ENCODE assay signal across 11 cellular contexts in genomic region chr5:10366310-10367297, GRCh38. TPM values are rescaled to one million over a fixed set of nuclear protein-coding genes. Genes with fewer than 3 reads are reported as not detected.
DNase-seq lines count a peak whose midpoint lies in the region; ATAC-seq and TF ChIP-seq lines count a peak whose summit lies in the region.
"Had no signal": no experiment of that assay in that cellular context is flagged by ENCODE, and none has a peak within 500 bp of the region (broad histone marks: within the 10 kb centered on the region; RNA-seq: fewer than 3 reads in every experiment).

No MANE protein-coding gene starts in this region.

- H4K20me1 ChIP-seq in mammary epithelial cell (ENCODE audit: insufficient read depth, low read length) = peaks cover 4% of the 10 kb centered on the region

- in situ Hi-C loops in mammary epithelial cell (cut with MboI; ENCODE audit: low sequenced_read_pairs in 2 of 2) = no loop called here

- 17% methylated on average over 11 of the region's 11 CpGs for WGBS in mammary epithelial cell (ENCODE audit: low coverage, missing lambda C conversion rate)
- WGBS in aorta, 2 donors = 9 to 11% methylated on average over 11 of the region's 11 CpGs

- H3K4me3 ChIP-seq in A673 (ENCODE audit: low read depth, low read length, poor library complexity, severe bottlenecking) (no peak overlapping the region), LNCaP clone FGC (ENCODE audit: low read depth, low read length) (peak overlapping the region; percentile 12; the same call in 1 of the 2 replicates), mammary epithelial cell (replicated peaks in 1 of 3; ENCODE audit: insufficient read depth in 1 of 3, low read depth in 2 of 3, low read length in 3 of 3) (peak overlapping the region in 1 of 3 experiments; percentile 24), lower lobe of right lung (no peak overlapping the region), aorta (ENCODE audit: low read length in 2 of 2) (peak overlapping the region in 1 of 2 donors; percentile 24)

- peak overlapping the region; percentile 35 for H3K9ac ChIP-seq in mammary epithelial cell (ENCODE audit: insufficient read depth, low read length)

- no peaks in the 10 kb centered on the region for H3K27me3 ChIP-seq in A673 (replicated peaks; ENCODE audit: insufficient read depth, low read depth, low read length, poor library complexity)
- no peaks in the 10 kb centered on the region for H3K27me3 ChIP-seq in mammary epithelial cell (ENCODE audit: insufficient read depth, low read length)
- H3K27me3 ChIP-seq in lower lobe of right lung (ENCODE audit: low read depth) = no peaks in the 10 kb centered on the region
- no peaks in the 10 kb centered on the region for H3K27me3 ChIP-seq in aorta (ENCODE audit: control insufficient read depth in 1 of 2, insufficient read depth in 2 of 2, low read length in 1 of 2)

- no peaks in the 10 kb centered on the region for H3K9me3 ChIP-seq in A673 (ENCODE audit: low read depth, low read length, poor library complexity, severe bottlenecking)
- H3K9me3 ChIP-seq in mammary epithelial cell (replicated peaks; ENCODE audit: insufficient read depth, low read length) = no peaks in the 10 kb centered on the region
- H3K9me3 ChIP-seq in lower lobe of right lung = no peaks in the 10 kb centered on the region
- H3K9me3 ChIP-seq in aorta (ENCODE audit: control insufficient read depth, low read length) = no peaks in the 10 kb centered on the region

- H3K36me3 ChIP-seq in A673 (ENCODE audit: insufficient read depth, low read length, poor library complexity, severe bottlenecking) (no peaks in the 10 kb centered on the region), mammary epithelial cell (ENCODE audit: insufficient read depth, low read length) (no peaks in the 10 kb centered on the region), lower lobe of right lung (no peaks in the 10 kb centered on the region), aorta (ENCODE audit: control insufficient read depth in 1 of 2, insufficient read depth in 2 of 2, low read length in 1 of 2) (no peaks in the 10 kb centered on the region)

- CTCF ChIA-PET in A673 (lab: Charles Lee) (no interaction called here), mammary epithelial cell (lab: Charles Lee; ENCODE audit: low non-redundant PET) (no interaction called here)

- peak; percentile 41 to 74 for ATAC-seq in lower lobe of right lung
- ATAC-seq in aorta (ENCODE audit: low FRiP score) = no peak
- no peak for ATAC-seq in HG02885 (IDR thresholded peaks at IDR 0.05; ENCODE audit: poor library complexity, unreplicated experiment)
- ATAC-seq: CD8-positive, alpha-beta T cell had no signal

- intact Hi-C loops in A673 (cut with micrococcal nuclease; ENCODE audit: unreplicated experiment) (no loop called here), mammary epithelial cell (cut with micrococcal nuclease) (no loop called here), lower lobe of right lung (cut with DNase I) (no loop called here), aorta (cut with DNase I) (no loop called here)

- H3K27ac ChIP-seq in A673 (ENCODE audit: low read depth, low read length, poor library complexity, severe bottlenecking) (no peak overlapping the region), mammary epithelial cell (ENCODE audit: insufficient read depth, low read depth, low read length) (peak overlapping the region; percentile 84), lower lobe of right lung (peak overlapping the region; percentile 9), aorta (ENCODE audit: low read depth in 1 of 2, low read length in 2 of 2) (no peak overlapping the region)

- H3K4me2 ChIP-seq in mammary epithelial cell (ENCODE audit: insufficient read depth, low read depth, low read length) = peak overlapping the region; percentile 52

- no peak overlapping the region for H2AFZ ChIP-seq in mammary epithelial cell (ENCODE audit: low read depth, low read length)

- BruUV-seq in A673 (replicated peaks; lab: Mats Ljungman, UMichigan) (no TSS peak), mammary epithelial cell (replicated peaks; lab: Mats Ljungman, UMichigan) (TSS peak; percentile 71)

- dilution Hi-C loops in mammary epithelial cell (cut with HindIII; ENCODE audit: low sequenced_read_pairs) = no loop called here

- POLR2A ChIA-PET in A673 (lab: Charles Lee; ENCODE audit: low non-redundant PET) = no interaction called here

- H3K79me2 ChIP-seq in mammary epithelial cell (ENCODE audit: insufficient read depth, low read length) = peaks cover 99% of the 10 kb centered on the region

- peaks cover 14% of the 10 kb centered on the region for H3K4me1 ChIP-seq in A673 (ENCODE audit: insufficient read depth, low read length, poor library complexity, severe bottlenecking)
- H3K4me1 ChIP-seq in mammary epithelial cell (ENCODE audit: insufficient read depth, low read length) = peaks cover 19% of the 10 kb centered on the region
- H3K4me1 ChIP-seq in lower lobe of right lung = peaks cover 39% of the 10 kb centered on the region
- H3K4me1 ChIP-seq in aorta (ENCODE audit: control insufficient read depth in 1 of 2, insufficient read depth in 2 of 2, low read length in 2 of 2) = peaks cover 10% of the 10 kb centered on the region in 2 donors

- DNase-seq in A673 (ENCODE audit: low spot score) = peak; percentile 52
- peak; percentile 75 for DNase-seq in LNCaP clone FGC (ENCODE audit: low read depth)
- DNase-seq in mammary epithelial cell = peak; percentile 72
- no peak for DNase-seq in lower lobe of right lung
- DNase-seq in aorta = no peak
- DNase-seq in NCI-H748 treated with DMSO at 0.1 percent for 48 hours (lab: John Stamatoyannopoulos, UW) = no peak
- no peak for DNase-seq in DMS53 (lab: John Stamatoyannopoulos, UW)
- DNase-seq: CD8-positive, alpha-beta T cell; KBM-7; mesendoderm had no signal

- TF ChIP-seq CTCF in A673 (conservative IDR thresholded peaks at IDR 0.05; ENCODE audit: low read depth, low read length) (no peak), LNCaP clone FGC (IDR thresholded peaks at IDR 0.05; ENCODE audit: control insufficient read depth, extremely low read depth, insufficient read depth) (no peak), mammary epithelial cell (conservative IDR thresholded peaks at IDR 0.05 in 1 of 2, IDR thresholded peaks at IDR 0.05 in 1 of 2; ENCODE audit: extremely low read depth in 1 of 2, insufficient read depth in 1 of 2, low read depth in 1 of 2, low read length in 2 of 2) (no peak), lower lobe of right lung (IDR thresholded peaks at IDR 0.05) (no peak)

RNA-seq across cellular contexts. Expression of gene MARCHF6, which starts 13.1 kb away (rescaled TPM):
- total RNA-seq in A673 (2021) = 129 and 144 TPM in 2 replicates
- 100 to 1,000 TPM in 1 of 2 donors, 10 to 100 TPM in 1; 91.0 to 110 TPM for total RNA-seq in mammary epithelial cell
- polyA plus RNA-seq in mammary epithelial cell = 95.3 TPM
- polyA minus RNA-seq in mammary epithelial cell = 123 TPM
- 136 TPM for total RNA-seq in lower lobe of right lung
- total RNA-seq in aorta = 100 to 1,000 TPM; 147 to 153 TPM
- 10 to 100 TPM; 27.7 to 73.9 TPM for polyA plus RNA-seq in aorta

RNA-seq across cellular contexts. Expression of gene CMBL, which starts 58.9 kb away (rescaled TPM):
- 15.7 and 17.2 TPM in 2 replicates for total RNA-seq in A673 (2021)
- total RNA-seq in mammary epithelial cell = 10 to 100 TPM in 1 of 2 donors, 1 to 10 TPM in 1; 2.5 to 17.3 TPM
- polyA plus RNA-seq in mammary epithelial cell = 28.8 TPM
- polyA minus RNA-seq in mammary epithelial cell = 37.3 TPM
- 21.7 TPM for total RNA-seq in lower lobe of right lung
- 10 to 100 TPM in 1 of 2 donors, 1 to 10 TPM in 1; 7.5 to 20.2 TPM for total RNA-seq in aorta
- polyA plus RNA-seq in aorta = 10 to 100 TPM; 19.5 to 76.4 TPM
- total RNA-seq: CD8-positive, alpha-beta T cell had no signal

Comparison
In these comparisons a context has a peak if more than half of its experiments do, and no peak if none do; other contexts are left out.
1. DNase-seq: peak in A673 (single experiment), LNCaP clone FGC (single experiment) and mammary epithelial cell (single experiment); none in lower lobe of right lung (single experiment), aorta (0 of 2), NCI-H748 treated with DMSO at 0.1 percent for 48 hours (single experiment) and DMS53 (single experiment).
2. H3K27ac ChIP-seq: peak in mammary epithelial cell (single experiment) and lower lobe of right lung (single experiment); none in A673 (single experiment) and aorta (0 of 2).
3. ATAC-seq: peak in lower lobe of right lung (2 of 2); none in aorta (single experiment) and HG02885 (single experiment).